8 cellular contexts compared by ENCODE assay signal in genomic region chr1:66929999-66930822, GRCh38. TPM values are rescaled to one million over a fixed set of nuclear protein-coding genes. Genes with fewer than 3 reads are reported as not detected.
DNase-seq lines count a peak whose midpoint lies in the region; ATAC-seq and TF ChIP-seq lines count a peak whose summit lies in the region.

No MANE protein-coding gene starts in this region.

- in situ Hi-C loops in T47D (cut with HindIII; ENCODE audit: low pct_unique_long_range_greater_than_20kb, low sequenced_read_pairs): no loop called here

- H3K27me3 ChIP-seq in iPS-20b (ENCODE audit: insufficient read depth, low read length): no peaks in the 10 kb centered on the region
- no peaks in the 10 kb centered on the region for H3K27me3 ChIP-seq in skeletal muscle tissue (ENCODE audit: control insufficient read depth in 3 of 3, insufficient read depth in 3 of 3, low read length in 3 of 3)

- H3K9me3 ChIP-seq in iPS-20b (ENCODE audit: insufficient read depth, low read depth, low read length) (no peaks in the 10 kb centered on the region), skeletal muscle tissue (ENCODE audit: control insufficient read depth in 3 of 3, low read length in 3 of 3) (no peaks in the 10 kb centered on the region)

- H3K36me3 ChIP-seq in iPS-20b (ENCODE audit: insufficient read depth, low read depth, low read length) (no peaks in the 10 kb centered on the region), skeletal muscle tissue (ENCODE audit: control insufficient read depth in 3 of 3, insufficient read depth in 3 of 3, low read length in 3 of 3) (no peaks in the 10 kb centered on the region)

- peak; percentile 67 for ATAC-seq in GM18868 (IDR thresholded peaks at IDR 0.05; ENCODE audit: unreplicated experiment)
- ATAC-seq in HG03097 (IDR thresholded peaks at IDR 0.05; ENCODE audit: low FRiP score, unreplicated experiment): peak; percentile 68

- H3K4me3 ChIP-seq in AG04449 (ENCODE audit: low read depth, low read length) (peak overlapping the region; percentile 78), iPS-20b (ENCODE audit: low read length) (peak overlapping the region; percentile 99), skeletal muscle tissue (ENCODE audit: low read length in 3 of 3) (peak overlapping the region; percentile 84 to 96 (median 89))

- POLR2A ChIA-PET in AG04449 (lab: Yijun Ruan, JAX): interaction anchor here (0.5 to 1.2 kb wide), 5 partner anchors 8 to 266 kb away, joined by 3 to 5 read pairs (median 3); no protein-coding TSS in a partner anchor

- peak; percentile 24 for TF ChIP-seq CTCF in AG04449 (IDR thresholded peaks at IDR 0.05; ENCODE audit: insufficient read depth, low read length, missing control alignments)
- TF ChIP-seq CTCF in VCaP (conservative IDR thresholded peaks at IDR 0.05): peak; percentile 43

- H3K27ac ChIP-seq in VCaP (peak overlapping the region; percentile 93), iPS-20b (ENCODE audit: low read length) (peak overlapping the region; percentile 68), skeletal muscle tissue (ENCODE audit: low read depth, low read length) (peak overlapping the region; percentile 92)

- no peak for DNase-seq in AG04449 (ENCODE audit: low read depth, low spot score)
- DNase-seq in NCI-H2171 (lab: John Stamatoyannopoulos, UW): peak; percentile 92
- peak; percentile 41 to 93 for DNase-seq in T47D (ENCODE audit: low read depth in 1 of 2, low spot score in 1 of 2)

- H3K9ac ChIP-seq in iPS-20b (ENCODE audit: low read depth, low read length): peak overlapping the region; percentile 97
- H3K9ac ChIP-seq in skeletal muscle tissue (ENCODE audit: low read depth in 1 of 3, low read length in 3 of 3): peak overlapping the region; percentile 86 to 93 (median 91)

- CTCF ChIA-PET in AG04449 (lab: Yijun Ruan, JAX): interaction anchor here (1.3 to 1.9 kb wide), 4 partner anchors 9 to 31 kb away, joined by 3 to 6 read pairs (median 4); no protein-coding TSS in a partner anchor

- H3K4me1 ChIP-seq in iPS-20b (ENCODE audit: insufficient read depth, low read length) (peaks cover 18% of the 10 kb centered on the region; the same call in 1 of the 2 replicates), skeletal muscle tissue (ENCODE audit: control insufficient read depth in 3 of 3, insufficient read depth in 3 of 3, low read length in 3 of 3) (peaks cover 8 to 36% (median 30%) of the 10 kb centered on the region in 3 donors)

RNA-seq across cellular contexts. Expression of gene MIER1, which starts 5.4 kb away (rescaled TPM):
- 29.7 TPM for total RNA-seq in skeletal muscle tissue

RNA-seq across cellular contexts. Expression of gene DNAI4, which starts 5.6 kb away (rescaled TPM):
- total RNA-seq in skeletal muscle tissue: 12.5 TPM
